In the genomic region with DNA sequence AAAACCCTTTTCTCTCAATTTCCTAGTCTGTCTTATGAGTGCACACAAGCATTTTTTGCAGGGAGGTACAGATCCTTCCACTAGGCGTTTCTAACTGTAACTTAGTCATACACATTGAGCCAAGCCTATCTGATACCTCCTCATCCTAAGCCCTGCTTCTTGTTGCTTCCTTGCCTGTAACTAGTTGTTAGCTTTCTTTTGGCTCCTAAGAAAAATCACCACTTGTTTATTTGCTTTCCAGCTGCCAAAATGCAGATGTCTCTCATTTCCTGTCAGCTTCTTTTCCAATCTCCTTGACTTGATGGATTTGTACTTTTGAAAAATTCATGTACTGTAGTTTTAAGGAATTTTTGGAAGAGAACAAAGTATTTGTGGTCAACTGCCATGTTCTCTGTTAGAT, we compare ENCODE assay signal across 15 cellular contexts.
DNase-seq lines count a peak whose midpoint lies in the region; ATAC-seq and TF ChIP-seq lines count a peak whose summit lies in the region.
"Had no signal": no experiment of that assay in that cellular context is flagged by ENCODE, and none has a peak within 500 bp of the region (broad histone marks: within the 10 kb centered on the region; RNA-seq: fewer than 3 reads in every experiment).

No MANE protein-coding gene starts in this region.

- H3K27ac ChIP-seq in fibroblast of lung (ENCODE audit: insufficient read depth, low read length) (peak overlapping the region; percentile 65), thoracic aorta (peak overlapping the region; percentile 70 to 80)

- H3K9ac ChIP-seq in fibroblast of lung (ENCODE audit: insufficient read depth, low read length) = no peak overlapping the region

- H3K79me2 ChIP-seq in fibroblast of lung (ENCODE audit: control insufficient read depth, insufficient read depth, low read length) = no peaks in the 10 kb centered on the region

- peaks cover 36% of the 10 kb centered on the region for H3K4me1 Mint-ChIP-seq in activated naive CD4-positive, alpha-beta T cell treated with anti-CD3 and anti-CD28 coated beads, Interleukin-2, amount 50 U/mL, for 24 hours
- H3K4me1 Mint-ChIP-seq in activated CD8-positive, alpha-beta T cell treated with anti-CD3 and anti-CD28 coated beads, Interleukin-2, amount 10 ng/mL, durations not matched to agents 7 days and 5 days (ENCODE audit: low read depth) = peaks cover 8% of the 10 kb centered on the region

- H3K4me3 Mint-ChIP-seq in activated naive CD4-positive, alpha-beta T cell treated with anti-CD3 and anti-CD28 coated beads, Interleukin-2, amount 50 U/mL, for 24 hours = no peak overlapping the region
- no peak overlapping the region for H3K4me3 Mint-ChIP-seq in activated CD8-positive, alpha-beta T cell treated with anti-CD3 and anti-CD28 coated beads, Interleukin-2, amount 10 ng/mL, durations not matched to agents 7 days and 5 days
- H3K4me3 Mint-ChIP-seq: activated CD8-positive, alpha-beta memory T cell treated with anti-CD3 and anti-CD28 coated beads, Interleukin-2, amount 10 ng/mL, durations not matched to agents 7 days and 5 days had no signal

- DNase-seq in activated naive CD4-positive, alpha-beta T cell treated with anti-CD3 and anti-CD28 coated beads, Interleukin-2, amount 50 U/mL, for 16 hours = no peak
- no peak for DNase-seq in activated CD8-positive, alpha-beta T cell treated with anti-CD3 and anti-CD28 coated beads, Interleukin-2, amount 10 ng/mL, durations not matched to agents 7 days and 5 days
- DNase-seq in fibroblast of lung (ENCODE audit: low read depth in 2 of 2) = peak; percentile 52 to 70
- no peak for DNase-seq in thoracic aorta (ENCODE audit: low spot score)
- no peak for DNase-seq in DMS53 (lab: John Stamatoyannopoulos, UW)
- DNase-seq: ACHN; activated CD8-positive, alpha-beta memory T cell treated with anti-CD3 and anti-CD28 coated beads, Interleukin-2, amount 10 ng/mL, durations not matched to agents 7 days and 5 days; DMS 273 treated with DMSO at 0.1 percent for 48 hours; NCI-H1930; NCI-H748 treated with DMSO at 0.1 percent for 48 hours; SHP77 had no signal

- CTCF ChIA-PET in activated CD8-positive, alpha-beta T cell treated with anti-CD3 and anti-CD28 coated beads, Interleukin-2, amount 10 ng/mL, durations not matched to agents 7 days and 5 days (lab: Charles Lee) = interaction anchor here (1.7 to 5.4 kb wide), 2 partner anchors 13 to 19 kb away, joined by 7 to 36 read pairs; no protein-coding TSS in a partner anchor

- H3K36me3 Mint-ChIP-seq in activated naive CD4-positive, alpha-beta T cell treated with anti-CD3 and anti-CD28 coated beads, Interleukin-2, amount 50 U/mL, for 24 hours = peaks cover 8% of the 10 kb centered on the region
- peaks cover 27% of the 10 kb centered on the region for H3K36me3 Mint-ChIP-seq in activated CD8-positive, alpha-beta T cell treated with anti-CD3 and anti-CD28 coated beads, Interleukin-2, amount 10 ng/mL, durations not matched to agents 7 days and 5 days (ENCODE audit: low read depth)

- no peaks in the 10 kb centered on the region for H3K27me3 Mint-ChIP-seq in activated naive CD4-positive, alpha-beta T cell treated with anti-CD3 and anti-CD28 coated beads, Interleukin-2, amount 50 U/mL, for 24 hours
- no peaks in the 10 kb centered on the region for H3K27me3 Mint-ChIP-seq in activated CD8-positive, alpha-beta T cell treated with anti-CD3 and anti-CD28 coated beads, Interleukin-2, amount 10 ng/mL, durations not matched to agents 7 days and 5 days (ENCODE audit: low read depth)
- H3K27me3 Mint-ChIP-seq: activated CD8-positive, alpha-beta memory T cell treated with anti-CD3 and anti-CD28 coated beads, Interleukin-2, amount 10 ng/mL, durations not matched to agents 7 days and 5 days had no signal

- no peak for ATAC-seq in activated CD8-positive, alpha-beta T cell treated with anti-CD3 and anti-CD28 coated beads, Interleukin-2, amount 10 ng/mL, durations not matched to agents 7 days and 5 days
- ATAC-seq in thoracic aorta (ENCODE audit: insufficient number of reproducible peaks, low FRiP score, low read depth) (no peak), HG02759 (IDR thresholded peaks at IDR 0.05; ENCODE audit: unreplicated experiment) (no peak), GM19324 (IDR thresholded peaks at IDR 0.05; ENCODE audit: low FRiP score, unreplicated experiment) (no peak)
- ATAC-seq: activated CD8-positive, alpha-beta memory T cell treated with anti-CD3 and anti-CD28 coated beads, Interleukin-2, amount 10 ng/mL, durations not matched to agents 7 days and 5 days had no signal

- H3K4me2 ChIP-seq in fibroblast of lung (ENCODE audit: extremely low read depth, insufficient read depth, low read length) = peak overlapping the region; percentile 68

- no peaks in the 10 kb centered on the region for H4K20me1 ChIP-seq in fibroblast of lung (ENCODE audit: control insufficient read depth, extremely low read depth, insufficient read depth, low read length)

- H2AFZ ChIP-seq in fibroblast of lung (ENCODE audit: low read length) = no peak overlapping the region

- H3K27ac Mint-ChIP-seq in activated naive CD4-positive, alpha-beta T cell treated with anti-CD3 and anti-CD28 coated beads, Interleukin-2, amount 50 U/mL, for 24 hours = peak overlapping the region; percentile 13
- H3K27ac Mint-ChIP-seq in activated CD8-positive, alpha-beta T cell treated with anti-CD3 and anti-CD28 coated beads, Interleukin-2, amount 10 ng/mL, durations not matched to agents 7 days and 5 days = peak overlapping the region; percentile 45
- H3K27ac Mint-ChIP-seq: activated CD8-positive, alpha-beta memory T cell treated with anti-CD3 and anti-CD28 coated beads, Interleukin-2, amount 10 ng/mL, durations not matched to agents 7 days and 5 days had no signal

- H3K4me1 ChIP-seq in fibroblast of lung (ENCODE audit: control insufficient read depth, extremely low read depth, insufficient read depth, low read length) = peaks cover 5% of the 10 kb centered on the region
- peaks cover 17 to 33% of the 10 kb centered on the region in 2 donors for H3K4me1 ChIP-seq in thoracic aorta (ENCODE audit: control insufficient read depth in 1 of 2, low read depth in 2 of 2)
- H3K4me1 ChIP-seq: upper lobe of left lung had no signal

- POLR2A ChIA-PET in activated CD8-positive, alpha-beta T cell treated with anti-CD3 and anti-CD28 coated beads, Interleukin-2, amount 10 ng/mL, durations not matched to agents 7 days and 5 days (lab: Charles Lee) = no interaction called here

- TF ChIP-seq CTCF in fibroblast of lung (conservative IDR thresholded peaks at IDR 0.05 in 1 of 2, IDR thresholded peaks at IDR 0.05 in 1 of 2; ENCODE audit: low read depth in 1 of 2, low read length in 2 of 2) (peak in 1 of 2 donors; percentile 21), thoracic aorta (IDR thresholded peaks at IDR 0.05) (peak; percentile 13)

- H3K9me3 Mint-ChIP-seq in activated naive CD4-positive, alpha-beta T cell treated with anti-CD3 and anti-CD28 coated beads, Interleukin-2, amount 50 U/mL, for 24 hours = no peaks in the 10 kb centered on the region
- no peaks in the 10 kb centered on the region for H3K9me3 Mint-ChIP-seq in activated CD8-positive, alpha-beta T cell treated with anti-CD3 and anti-CD28 coated beads, Interleukin-2, amount 10 ng/mL, durations not matched to agents 7 days and 5 days (ENCODE audit: insufficient read depth)

- H3K36me3 ChIP-seq in fibroblast of lung (ENCODE audit: control insufficient read depth, insufficient read depth, low read length) = no peaks in the 10 kb centered on the region
- H3K36me3 ChIP-seq in thoracic aorta = peaks cover 2% of the 10 kb centered on the region

- H3K27me3 ChIP-seq in fibroblast of lung (ENCODE audit: control insufficient read depth, insufficient read depth, low read length) (no peaks in the 10 kb centered on the region), thoracic aorta (replicated peaks; ENCODE audit: insufficient read depth) (no peaks in the 10 kb centered on the region)
- H3K27me3 ChIP-seq: upper lobe of left lung had no signal

- H3K4me3 ChIP-seq in fibroblast of lung (replicated peaks in 1 of 4; ENCODE audit: control extremely low read depth in 1 of 4, insufficient read depth in 1 of 4, low read depth in 3 of 4, low read length in 4 of 4) (no peak overlapping the region), thoracic aorta (peak overlapping the region; percentile 22)
- H3K4me3 ChIP-seq: upper lobe of left lung had no signal

- H3K9me3 ChIP-seq in fibroblast of lung (ENCODE audit: control insufficient read depth, insufficient read depth, low read depth, low read length) (no peaks in the 10 kb centered on the region), thoracic aorta (no peaks in the 10 kb centered on the region)
- H3K9me3 ChIP-seq: upper lobe of left lung had no signal

Comparison
In these comparisons a context has a peak if more than half of its experiments do, and no peak if none do; other contexts are left out.
1. DNase-seq: peak in fibroblast of lung (2 of 2); none in activated naive CD4-positive, alpha-beta T cell treated with anti-CD3 and anti-CD28 coated beads, Interleukin-2, amount 50 U/mL, for 16 hours (single experiment), activated CD8-positive, alpha-beta T cell treated with anti-CD3 and anti-CD28 coated beads, Interleukin-2, amount 10 ng/mL, durations not matched to agents 7 days and 5 days (single experiment), thoracic aorta (single experiment) and DMS53 (single experiment).